ENCODE assay signal across 14 cellular contexts in the genomic region with DNA sequence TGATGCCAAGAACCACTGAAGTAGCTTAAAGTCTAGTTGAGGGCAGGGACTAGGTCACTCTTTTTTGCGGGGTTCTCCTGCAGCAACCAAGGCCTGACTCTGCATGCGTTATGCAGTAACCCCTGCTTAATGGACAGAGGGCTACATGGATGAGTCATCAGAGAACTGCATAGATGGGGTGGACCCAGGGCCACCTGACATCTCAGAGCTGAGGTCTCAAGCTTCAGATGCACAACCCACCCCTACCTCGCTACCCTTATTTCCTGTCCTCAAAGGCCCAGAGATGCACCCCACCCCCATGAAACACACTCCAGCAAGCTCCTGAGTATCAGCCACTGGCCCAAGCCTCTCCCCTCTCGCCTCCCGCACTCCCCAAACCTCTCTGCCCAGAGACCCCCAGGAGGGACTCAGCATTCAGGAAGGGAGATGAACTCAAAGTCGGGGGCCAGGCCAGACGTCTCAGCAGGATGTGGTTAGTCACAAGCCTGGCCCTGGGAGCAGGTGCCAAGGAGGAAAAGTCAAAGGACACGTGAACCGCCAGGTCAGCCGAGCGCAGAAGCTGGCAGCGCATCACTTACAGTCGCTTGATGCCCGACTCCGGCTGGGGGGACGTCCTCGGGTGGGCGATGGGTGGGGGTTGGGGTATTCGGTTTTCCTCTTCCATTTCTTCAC. TPM values are rescaled to one million over a fixed set of nuclear protein-coding genes. Genes with fewer than 3 reads are reported as not detected.
A peak's percentile ranks its signal among the peaks of the same experiment; 100 is the strongest.
DNase-seq lines count a peak whose midpoint lies in the region; TF ChIP-seq lines count a peak whose summit lies in the region.
"Had no signal": no experiment of that assay in that cellular context is flagged by ENCODE, and none has a peak within 500 bp of the region (broad histone marks: within the 10 kb centered on the region; RNA-seq: fewer than 3 reads in every experiment).

No MANE protein-coding gene starts in this region.

- H3K36me3 Mint-ChIP-seq in activated naive CD4-positive, alpha-beta T cell treated with anti-CD3 and anti-CD28 coated beads, Interleukin-2, amount 10 ng/mL, durations not matched to agents 7 days and 5 days: no peaks in the 10 kb centered on the region
- H3K36me3 Mint-ChIP-seq in endodermal cell (ENCODE audit: low read depth): peaks cover 34% of the 10 kb centered on the region

- H3K27me3 ChIP-seq in dorsolateral prefrontal cortex (no peaks in the 10 kb centered on the region), endodermal cell (ENCODE audit: control insufficient read depth, insufficient read depth, low read length, poor library complexity, severe bottlenecking) (no peaks in the 10 kb centered on the region), SJCRH30 (no peaks in the 10 kb centered on the region)
- H3K27me3 ChIP-seq: thyroid gland had no signal

- peaks cover 22% of the 10 kb centered on the region for H3K36me3 ChIP-seq in endodermal cell (ENCODE audit: control insufficient read depth, insufficient read depth, low read length)
- no peaks in the 10 kb centered on the region for H3K36me3 ChIP-seq in SJCRH30

- H3K9me3 Mint-ChIP-seq in activated naive CD4-positive, alpha-beta T cell treated with anti-CD3 and anti-CD28 coated beads, Interleukin-2, amount 10 ng/mL, durations not matched to agents 7 days and 5 days: no peaks in the 10 kb centered on the region
- H3K9me3 Mint-ChIP-seq in endodermal cell: no peaks in the 10 kb centered on the region
- H3K9me3 Mint-ChIP-seq: activated T-cell treated with anti-CD3 and anti-CD28 coated beads, Interleukin-2, amount 50 U/mL, for 4 hours; brain had no signal

- H3K4me1 ChIP-seq in endodermal cell (ENCODE audit: control insufficient read depth, insufficient read depth, low read length): no peaks in the 10 kb centered on the region
- no peaks in the 10 kb centered on the region for H3K4me1 ChIP-seq in SJCRH30

- intact Hi-C loops in dorsolateral prefrontal cortex (cut with DNase I): no loop called here

- 90 to 94% methylated on average over 15 to 19 of the region's 19 CpGs for WGBS in endodermal cell (ENCODE audit: insufficient coverage in 1 of 2, insufficient read length in 1 of 2), 2 experiments

- peaks cover 11% of the 10 kb centered on the region for H3K27me3 Mint-ChIP-seq in activated naive CD4-positive, alpha-beta T cell treated with anti-CD3 and anti-CD28 coated beads, Interleukin-2, amount 10 ng/mL, durations not matched to agents 7 days and 5 days
- no peaks in the 10 kb centered on the region for H3K27me3 Mint-ChIP-seq in endodermal cell (ENCODE audit: insufficient read depth)
- H3K27me3 Mint-ChIP-seq: brain had no signal

- peak; percentile 27 for DNase-seq in activated naive CD4-positive, alpha-beta T cell treated with anti-CD3 and anti-CD28 coated beads, Interleukin-2, amount 10 ng/mL, durations not matched to agents 7 days and 5 days
- no peak for DNase-seq in activated naive CD4-positive, alpha-beta T cell treated with Interleukin-2 at 50 U/mL for 16 hours
- DNase-seq in RWPE1 (ENCODE audit: low spot score) (no peak), dorsolateral prefrontal cortex (no peak), endodermal cell (no peak), SJCRH30 (no peak)
- DNase-seq in activated effector memory CD4-positive, alpha-beta T cell treated with anti-CD3 and anti-CD28 coated beads, Interleukin-2, amount 50 U/mL, for 16 hours: no peak
- DNase-seq: activated T-cell treated with anti-CD3 and anti-CD28 coated beads, Interleukin-2, amount 50 U/mL, for 4 hours; DMS53; NCI-H1092; NCI-H2171 treated with DMSO at 0.1 percent for 48 hours; thyroid gland had no signal

- H3K4me3 Mint-ChIP-seq in activated naive CD4-positive, alpha-beta T cell treated with anti-CD3 and anti-CD28 coated beads, Interleukin-2, amount 10 ng/mL, durations not matched to agents 7 days and 5 days: no peak overlapping the region
- no peak overlapping the region for H3K4me3 Mint-ChIP-seq in endodermal cell
- H3K4me3 Mint-ChIP-seq: activated T-cell treated with anti-CD3 and anti-CD28 coated beads, Interleukin-2, amount 50 U/mL, for 4 hours; brain had no signal

- peaks cover 36% of the 10 kb centered on the region for H3K4me1 Mint-ChIP-seq in activated naive CD4-positive, alpha-beta T cell treated with anti-CD3 and anti-CD28 coated beads, Interleukin-2, amount 10 ng/mL, durations not matched to agents 7 days and 5 days
- peaks cover 2% of the 10 kb centered on the region for H3K4me1 Mint-ChIP-seq in endodermal cell
- H3K4me1 Mint-ChIP-seq: brain had no signal

- CTCF ChIA-PET in activated naive CD4-positive, alpha-beta T cell treated with anti-CD3 and anti-CD28 coated beads, Interleukin-2, amount 10 ng/mL, durations not matched to agents 7 days and 5 days (lab: Charles Lee): interaction anchor here (1.0 kb wide), 1 partner anchor 98 kb away, joined by 3 read pairs; no protein-coding TSS in a partner anchor
- CTCF ChIA-PET in RWPE1 (lab: Yijun Ruan, JAX): interaction anchor here (0.6 kb wide), 1 partner anchor 45 kb away, joined by 3 read pairs; no protein-coding TSS in a partner anchor

- no peak overlapping the region for H3K9ac ChIP-seq in endodermal cell (ENCODE audit: extremely low read depth, low read length, poor library complexity, severe bottlenecking)

- H3K9me3 ChIP-seq in endodermal cell (ENCODE audit: control insufficient read depth, low read length) (no peaks in the 10 kb centered on the region), SJCRH30 (replicated peaks) (no peaks in the 10 kb centered on the region)
- H3K9me3 ChIP-seq: thyroid gland had no signal

- POLR2A ChIA-PET in RWPE1 (lab: Yijun Ruan, JAX; ENCODE audit: low non-redundant PET): no interaction called here

- H3K27ac ChIP-seq in RWPE1: peak overlapping the region; percentile 4; the same call in 1 of the 2 replicates
- H3K27ac ChIP-seq in dorsolateral prefrontal cortex: peak overlapping the region in 48 of 59 donors; percentile 3 to 100 (median 97)
- H3K27ac ChIP-seq in temporal lobe (ENCODE audit: low read depth, low read length): peak overlapping the region; percentile 40
- H3K27ac ChIP-seq in endodermal cell (ENCODE audit: low read depth, low read length): no peak overlapping the region
- H3K27ac ChIP-seq in SJCRH30: no peak overlapping the region
- H3K27ac ChIP-seq: thyroid gland had no signal

- H3K27ac Mint-ChIP-seq in activated naive CD4-positive, alpha-beta T cell treated with anti-CD3 and anti-CD28 coated beads, Interleukin-2, amount 10 ng/mL, durations not matched to agents 7 days and 5 days: no peak overlapping the region
- no peak overlapping the region for H3K27ac Mint-ChIP-seq in endodermal cell

- TF ChIP-seq CTCF in RWPE1 (conservative IDR thresholded peaks at IDR 0.05; ENCODE audit: low read depth) (no peak), dorsolateral prefrontal cortex (IDR thresholded peaks at IDR 0.05 in 54 of 56, conservative IDR thresholded peaks at IDR 0.05 in 2 of 56; ENCODE audit: low read depth in 1 of 56, partially characterized antibody in 56 of 56) (no peak), endodermal cell (conservative IDR thresholded peaks at IDR 0.05) (no peak)

- no peak overlapping the region for H3K4me3 ChIP-seq in dorsolateral prefrontal cortex
- H3K4me3 ChIP-seq in endodermal cell (ENCODE audit: low read length): no peak overlapping the region
- no peak overlapping the region for H3K4me3 ChIP-seq in SJCRH30
- H3K4me3 ChIP-seq: thyroid gland had no signal

RNA-seq across cellular contexts. Expression of gene SNRNP35, which starts 25.8 kb away (rescaled TPM):
- total RNA-seq in dorsolateral prefrontal cortex: 10 to 100 TPM; 18.2 to 41.5 (median 27.9) TPM
- 15.2 TPM for total RNA-seq in temporal lobe
- 10 to 100 TPM; 17.9 to 24.9 TPM for total RNA-seq in endodermal cell
- 22.9 TPM for polyA plus RNA-seq in endodermal cell (2013, experiment 1 of 2)
- 16.3 TPM for polyA plus RNA-seq in endodermal cell (2013, experiment 2 of 2)
- total RNA-seq in SJCRH30 (2014; rRNA removed; shearing (Covaris generic)): 14.9 and 18.7 TPM in 2 replicates

RNA-seq across cellular contexts. Expression of gene RILPL2, which starts 47.3 kb away (rescaled TPM):
- total RNA-seq in dorsolateral prefrontal cortex (1 to 10 TPM; 2.1 to 6.7 (median 3.9) TPM), temporal lobe (0.74 TPM), endodermal cell (1 to 10 TPM; 2.6 TPM)
- polyA plus RNA-seq in endodermal cell (2013, experiment 1 of 2): 1.3 TPM
- polyA plus RNA-seq in endodermal cell (2013, experiment 2 of 2): 1.2 TPM
- 1.8 and 2.2 TPM in 2 replicates for total RNA-seq in SJCRH30 (2014; rRNA removed; shearing (Covaris generic))

RNA-seq across cellular contexts. Expression of gene RILPL1, which starts 49.8 kb away (rescaled TPM):
- total RNA-seq in dorsolateral prefrontal cortex (10 to 100 TPM; 26.8 to 64.9 (median 37.5) TPM), temporal lobe (4.2 TPM), endodermal cell (10 to 100 TPM; 19.0 to 25.2 TPM)
- 19.4 TPM for polyA plus RNA-seq in endodermal cell (2013, experiment 1 of 2)
- polyA plus RNA-seq in endodermal cell (2013, experiment 2 of 2): 21.9 TPM
- 6.8 and 8.5 TPM in 2 replicates for total RNA-seq in SJCRH30 (2014; rRNA removed; shearing (Covaris generic))

Comparison
In these comparisons a context has a peak if more than half of its experiments do, and no peak if none do; other contexts are left out.
1. H3K27ac ChIP-seq: peak in RWPE1 (single experiment), dorsolateral prefrontal cortex (48 of 59) and temporal lobe (single experiment); none in endodermal cell (single experiment) and SJCRH30 (single experiment).